ENCODE assay signal across 34 cellular contexts in the genomic region with DNA sequence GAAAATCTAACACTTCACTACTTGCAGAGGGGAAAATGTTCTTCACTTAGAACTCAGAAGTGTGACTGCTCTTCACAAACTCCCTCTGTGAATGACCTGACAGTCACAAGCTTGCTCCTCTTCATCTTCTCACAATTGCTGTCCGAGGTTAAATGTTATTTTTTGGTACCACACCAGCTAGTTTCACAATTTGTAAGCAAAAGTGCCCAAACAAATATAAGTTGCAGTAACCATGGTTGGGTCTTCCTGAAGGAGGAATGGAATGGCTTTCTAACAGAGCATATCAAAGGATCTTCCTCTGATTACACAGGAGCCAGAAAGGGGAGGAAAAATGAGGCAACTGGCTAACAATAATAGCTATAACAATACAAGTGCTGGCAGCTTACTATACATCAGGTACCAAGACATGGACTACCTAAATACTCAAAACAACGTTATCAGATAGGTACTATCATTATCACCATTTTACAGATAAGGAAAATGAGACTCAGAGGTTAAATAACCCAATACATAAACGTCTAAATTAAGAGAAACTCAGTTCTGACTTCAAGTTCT.
A peak's percentile ranks its signal among the peaks of the same experiment; 100 is the strongest.
DNase-seq lines count a peak whose midpoint lies in the region; ATAC-seq and TF ChIP-seq lines count a peak whose summit lies in the region.
"Had no signal": no experiment of that assay in that cellular context is flagged by ENCODE, and none has a peak within 500 bp of the region (broad histone marks: within the 10 kb centered on the region; RNA-seq: fewer than 3 reads in every experiment).

No MANE protein-coding gene starts in this region.

- intact Hi-C loops in CD4-positive, alpha-beta memory T cell (cut with micrococcal nuclease): loop anchor here (10.0 kb wide), 1 partner anchor 237 kb away; no protein-coding TSS in a partner anchor

- peaks cover 10% of the 10 kb centered on the region for H3K36me3 ChIP-seq in adipocyte (ENCODE audit: control insufficient read depth, insufficient read depth, low read length, severe bottlenecking)
- H3K36me3 ChIP-seq in hepatocyte (replicated peaks; ENCODE audit: insufficient read depth, low read depth): no peaks in the 10 kb centered on the region
- no peaks in the 10 kb centered on the region for H3K36me3 ChIP-seq in rectal smooth muscle tissue (ENCODE audit: control insufficient read depth, insufficient read depth, low read length)
- no peaks in the 10 kb centered on the region for H3K36me3 ChIP-seq in CD4-positive, alpha-beta memory T cell (ENCODE audit: insufficient read depth, low read length)
- H3K36me3 ChIP-seq: BE2C, gastrocnemius medialis, left lung had no signal

- H3K79me2 ChIP-seq in hepatocyte: peaks cover 42% of the 10 kb centered on the region

- peaks cover 0 to 1% (median 0%) of the 10 kb centered on the region in 4 donors for H3K4me1 Mint-ChIP-seq in CD4-positive, alpha-beta memory T cell
- H3K4me1 Mint-ChIP-seq: activated T-helper 17 cell treated with anti-CD3 and anti-CD28 coated beads, Interleukin-2, amount 50 U/mL, for 72 hours had no signal

- no peaks in the 10 kb centered on the region for H3K9me2 ChIP-seq in hepatocyte (replicated peaks; ENCODE audit: insufficient read depth)

- H3K27ac Mint-ChIP-seq in CD4-positive, alpha-beta memory T cell: no peak overlapping the region
- H3K27ac Mint-ChIP-seq: activated CD8-positive, alpha-beta T cell treated with anti-CD3 and anti-CD28 coated beads for 36 hours; activated T-helper 17 cell treated with anti-CD3 and anti-CD28 coated beads, Interleukin-2, amount 50 U/mL, for 72 hours; effector memory CD8-positive, alpha-beta T cell; naive thymus-derived CD4-positive, alpha-beta T cell; T-helper 1 cell treated with Interleukin-12 subunit alpha and Interleukin-12 subunit beta and Interleukin-4 antibody, amounts not matched to agents 30 μg/mL and 1 μg/mL, for 36 hours had no signal

- CTCF ChIA-PET in CD4-positive, alpha-beta memory T cell (lab: Charles Lee; ENCODE audit: partially characterized antibody): interaction anchor here (1.2 to 5.6 kb wide), 6 partner anchors 17 to 240 kb away, joined by 3 to 33 read pairs (median 8); partner anchors contain the start of gene COMMD2

- no peaks in the 10 kb centered on the region for H3K9me3 ChIP-seq in adipocyte (ENCODE audit: control insufficient read depth, low read length)
- no peaks in the 10 kb centered on the region for H3K9me3 ChIP-seq in hepatocyte (ENCODE audit: low read depth)
- no peaks in the 10 kb centered on the region for H3K9me3 ChIP-seq in CD4-positive, alpha-beta memory T cell (ENCODE audit: control insufficient read depth in 1 of 2, low read length in 2 of 2)
- H3K9me3 ChIP-seq: BE2C, gastrocnemius medialis, left lung, SJCRH30, upper lobe of left lung had no signal

- no peak overlapping the region for H3K4me2 ChIP-seq in hepatocyte

- WGBS in hepatocyte (ENCODE audit: low lambda C conversion rate, missing lambda C conversion rate): 48% methylated on average over 3 of the region's 3 CpGs

- H3K27ac ChIP-seq in hepatocyte (peak overlapping the region; percentile 77), rectal smooth muscle tissue (ENCODE audit: low read depth, low read length) (peak overlapping the region; percentile 1)
- H3K27ac ChIP-seq in CD4-positive, alpha-beta memory T cell (ENCODE audit: low read depth, low read length): no peak overlapping the region
- H3K27ac ChIP-seq: left lung, SJCRH30, upper lobe of left lung had no signal

- H3K27me3 Mint-ChIP-seq in CD4-positive, alpha-beta memory T cell: peaks cover 0 to 2% of the 10 kb centered on the region in 2 donors

- H4K20me1 ChIP-seq in hepatocyte (ENCODE audit: insufficient read depth, poor library complexity, severe bottlenecking): no peaks in the 10 kb centered on the region

- H3K9me3 Mint-ChIP-seq in CD4-positive, alpha-beta memory T cell: no peaks in the 10 kb centered on the region
- H3K9me3 Mint-ChIP-seq: activated CD8-positive, alpha-beta T cell treated with anti-CD3 and anti-CD28 coated beads for 36 hours; activated T-helper 17 cell treated with anti-CD3 and anti-CD28 coated beads, Interleukin-2, amount 50 U/mL, for 72 hours; effector memory CD8-positive, alpha-beta T cell; naive thymus-derived CD4-positive, alpha-beta T cell; T-helper 1 cell treated with Interleukin-12 subunit alpha and Interleukin-12 subunit beta and Interleukin-4 antibody, amounts not matched to agents 30 μg/mL and 1 μg/mL, for 36 hours had no signal

- H3K36me3 Mint-ChIP-seq in CD4-positive, alpha-beta memory T cell: no peaks in the 10 kb centered on the region
- H3K36me3 Mint-ChIP-seq: naive thymus-derived CD4-positive, alpha-beta T cell had no signal

- ATAC-seq in GM21423 (IDR thresholded peaks at IDR 0.05; ENCODE audit: unreplicated experiment) (no peak), GM19397 (IDR thresholded peaks at IDR 0.05; ENCODE audit: unreplicated experiment) (no peak)
- ATAC-seq: activated CD8-positive, alpha-beta T cell treated with anti-CD3 and anti-CD28 coated beads for 36 hours; activated T-helper 17 cell treated with anti-CD3 and anti-CD28 coated beads, Interleukin-2, amount 50 U/mL, for 72 hours; effector memory CD8-positive, alpha-beta T cell; esophagus mucosa; gastrocnemius medialis; left lung; naive thymus-derived CD4-positive, alpha-beta T cell had no signal

- POLR2A ChIA-PET in CD4-positive, alpha-beta memory T cell (lab: Charles Lee; ENCODE audit: partially characterized antibody): no interaction called here

- H3K4me1 ChIP-seq in adipocyte (ENCODE audit: control insufficient read depth, insufficient read depth, low read length) (peaks cover 56% of the 10 kb centered on the region), hepatocyte (ENCODE audit: insufficient read depth) (peaks cover 14% of the 10 kb centered on the region), rectal smooth muscle tissue (ENCODE audit: control insufficient read depth, insufficient read depth, low read length) (peaks cover 8% of the 10 kb centered on the region)
- H3K4me1 ChIP-seq in CD4-positive, alpha-beta memory T cell (ENCODE audit: insufficient read depth, low read length): no peaks in the 10 kb centered on the region
- H3K4me1 ChIP-seq: BE2C had no signal

- H2AFZ ChIP-seq in hepatocyte: no peak overlapping the region

- H3K27me3 ChIP-seq in adipocyte (replicated peaks; ENCODE audit: control insufficient read depth, insufficient read depth, low read length) (no peaks in the 10 kb centered on the region), hepatocyte (no peaks in the 10 kb centered on the region), rectal smooth muscle tissue (ENCODE audit: control insufficient read depth, insufficient read depth, low read length) (no peaks in the 10 kb centered on the region)
- H3K27me3 ChIP-seq in CD4-positive, alpha-beta memory T cell (ENCODE audit: insufficient read depth, low read length): no peaks in the 10 kb centered on the region
- H3K27me3 ChIP-seq: BE2C, gastrocnemius medialis, left lung, SJCRH30, upper lobe of left lung had no signal

- peak overlapping the region; percentile 35 for H3K9ac ChIP-seq in adipocyte (ENCODE audit: low read length)
- no peak overlapping the region for H3K9ac ChIP-seq in rectal smooth muscle tissue (ENCODE audit: low read length)

- TF ChIP-seq CTCF in GM12865 (IDR thresholded peaks at IDR 0.05; ENCODE audit: insufficient read depth, low read depth, low read length, missing control alignments) (no peak), hepatocyte (IDR thresholded peaks at IDR 0.05; ENCODE audit: poor library complexity) (no peak)

- H3K4me3 Mint-ChIP-seq in CD4-positive, alpha-beta memory T cell: no peak overlapping the region
- H3K4me3 Mint-ChIP-seq: activated CD8-positive, alpha-beta T cell treated with anti-CD3 and anti-CD28 coated beads for 36 hours; activated T-helper 17 cell treated with anti-CD3 and anti-CD28 coated beads, Interleukin-2, amount 50 U/mL, for 72 hours; effector memory CD8-positive, alpha-beta T cell; naive thymus-derived CD4-positive, alpha-beta T cell; T-helper 1 cell treated with Interleukin-12 subunit alpha and Interleukin-12 subunit beta and Interleukin-4 antibody, amounts not matched to agents 30 μg/mL and 1 μg/mL, for 36 hours had no signal

- peak; percentile 12 for DNase-seq in GM12865 (ENCODE audit: low read depth)
- peak; percentile 48 for DNase-seq in adipocyte (ENCODE audit: low read depth)
- DNase-seq in hepatocyte (ENCODE audit: low spot score): no peak
- DNase-seq in NCI-H345 (lab: John Stamatoyannopoulos, UW): no peak
- no peak for DNase-seq in CD4-positive, alpha-beta memory T cell
- DNase-seq: ACHN; activated CD4-positive, alpha-beta T cell treated with anti-CD3 and anti-CD28 coated beads for 1 hour; activated CD8-positive, alpha-beta T cell treated with anti-CD3 and anti-CD28 coated beads for 36 hours; activated naive CD4-positive, alpha-beta T cell treated with anti-CD3 and anti-CD28 coated beads, Interleukin-2, amount 50 U/mL, for 16 hours; anterior cingulate cortex; BE2C; cortex of kidney; DMS53; effector memory CD8-positive, alpha-beta T cell; gastrocnemius medialis; hypothalamus; left lung; midbrain; naive thymus-derived CD4-positive, alpha-beta T cell; NCI-H1105; NCI-H1930; NCI-H526; NK-92 treated with Interleukin-12 subunit alpha and Interleukin-12 subunit beta, amount 100 ng/mL, for 24 hours; occipital lobe; SJCRH30; stimulated activated CD4-positive, alpha-beta T cell treated with anti-CD3 and anti-CD28 coated beads, Interleukin-12 subunit alpha, Interleukin-12 subunit beta, amount 100 ng/mL, for 4 hours; stimulated activated CD4-positive, alpha-beta T cell treated with anti-CD3 and anti-CD28 coated beads, Interleukin-4, amount 100 ng/mL, for 1 hour; upper lobe of left lung had no signal

- H3K4me3 ChIP-seq in GM12865 (ENCODE audit: low read depth, low read length) (no peak overlapping the region), adipocyte (ENCODE audit: low read length) (no peak overlapping the region), hepatocyte (no peak overlapping the region), rectal smooth muscle tissue (ENCODE audit: low read length) (no peak overlapping the region)
- no peak overlapping the region for H3K4me3 ChIP-seq in CD4-positive, alpha-beta memory T cell (ENCODE audit: low read length in 2 of 2)
- H3K4me3 ChIP-seq: gastrocnemius medialis, left lung, SJCRH30, upper lobe of left lung had no signal

Comparison
In these comparisons a context has a peak if more than half of its experiments do, and no peak if none do; other contexts are left out.
1. DNase-seq: peak in GM12865 (single experiment) and adipocyte (single experiment); none in hepatocyte (single experiment), NCI-H345 (single experiment) and CD4-positive, alpha-beta memory T cell (0 of 5).